ENCODE assay signal across 8 cellular contexts in the genomic region with DNA sequence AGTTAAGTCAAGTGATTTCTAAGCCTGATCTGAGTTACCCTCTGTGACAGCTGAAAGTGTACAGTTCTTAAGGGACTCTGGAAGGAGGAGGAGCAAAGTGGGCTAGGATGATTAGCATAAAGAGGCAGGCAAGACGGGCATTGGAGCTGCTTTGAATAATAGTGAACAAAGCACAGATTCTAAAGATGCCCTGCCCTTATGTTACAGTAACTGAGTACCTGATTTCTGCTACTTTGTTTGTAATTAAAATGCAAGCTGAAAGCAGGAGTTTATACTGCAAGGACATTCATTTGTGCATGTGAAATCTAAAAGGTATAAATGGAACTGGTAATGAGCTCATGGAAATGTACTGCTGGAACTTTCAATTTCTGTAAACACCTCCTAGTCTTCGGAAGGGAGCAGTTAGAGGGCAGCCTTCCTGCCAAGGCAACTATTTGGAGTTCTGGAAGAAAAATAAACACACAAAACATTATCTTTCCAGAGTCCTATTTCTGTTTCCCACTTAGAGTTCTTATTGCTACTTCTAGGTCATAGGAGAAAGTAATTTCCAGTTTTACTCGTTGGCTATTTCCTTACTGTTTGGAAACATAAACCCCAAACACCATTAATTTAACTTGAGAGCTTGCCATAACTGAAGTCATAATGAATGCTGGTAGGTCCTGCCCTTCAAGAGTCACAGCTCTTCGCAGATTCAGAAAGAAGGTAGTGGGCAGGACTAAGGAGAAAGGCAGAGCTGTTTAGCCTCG. TPM values are rescaled to one million over a fixed set of nuclear protein-coding genes. Genes with fewer than 3 reads are reported as not detected.
A peak's percentile ranks its signal among the peaks of the same experiment; 100 is the strongest.
DNase-seq lines count a peak whose midpoint lies in the region; ATAC-seq and TF ChIP-seq lines count a peak whose summit lies in the region.

A gene with protein sequence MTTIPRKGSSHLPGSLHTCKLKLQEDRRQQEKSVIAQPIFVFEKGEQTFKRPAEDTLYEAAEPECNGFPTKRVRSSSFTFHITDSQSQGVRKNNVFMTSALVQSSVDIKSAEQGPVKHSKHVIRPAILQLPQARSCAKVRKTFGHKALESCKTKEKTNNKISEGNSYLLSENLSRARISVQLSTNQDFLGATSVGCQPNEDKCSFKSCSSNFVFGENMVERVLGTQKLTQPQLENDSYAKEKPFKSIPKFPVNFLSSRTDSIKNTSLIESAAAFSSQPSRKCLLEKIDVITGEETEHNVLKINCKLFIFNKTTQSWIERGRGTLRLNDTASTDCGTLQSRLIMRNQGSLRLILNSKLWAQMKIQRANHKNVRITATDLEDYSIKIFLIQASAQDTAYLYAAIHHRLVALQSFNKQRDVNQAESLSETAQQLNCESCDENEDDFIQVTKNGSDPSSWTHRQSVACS (minus strand): TSS at position 45 of the 746 bp plus-strand sequence. CDS start 486 bp downstream, outside the sequence.

- H3K9me3 ChIP-seq in mucosa of descending colon (no peaks in the 10 kb centered on the region), aorta (ENCODE audit: control insufficient read depth, low read length) (no peaks in the 10 kb centered on the region)

- peak within 1 kb of the TSS; percentile 49 to 91 for H3K27ac ChIP-seq in aorta (ENCODE audit: low read depth in 1 of 2, low read length in 2 of 2)

- ATAC-seq in mucosa of descending colon = peak; percentile 86
- peak; percentile 86 for ATAC-seq in aorta (ENCODE audit: low FRiP score)
- ATAC-seq in HG02763 (IDR thresholded peaks at IDR 0.05; ENCODE audit: unreplicated experiment) = no peak

- peak; percentile 30 for DNase-seq in ELR (ENCODE audit: low read depth)
- DNase-seq in LoVo (ENCODE audit: low spot score) = peak; percentile 20
- DNase-seq in cerebellar cortex (ENCODE audit: low spot score) = peak; percentile 14
- peak in 1 of 3 donors; percentile 40 for DNase-seq in mucosa of descending colon
- DNase-seq in aorta = no peak
- no peak for DNase-seq in activated CD8-positive, alpha-beta memory T cell treated with anti-CD3 and anti-CD28 coated beads, Interleukin-2, amount 50 U/mL, for 4 hours
- no peak for DNase-seq in GM19240 (ENCODE audit: insufficient read length, low spot score)

- H3K4me1 ChIP-seq in mucosa of descending colon (ENCODE audit: low read depth) = peaks cover 7% of the 10 kb centered on the region
- H3K4me1 ChIP-seq in aorta (ENCODE audit: control insufficient read depth in 1 of 2, insufficient read depth in 2 of 2, low read length in 2 of 2) = peaks cover 5 to 6% of the 10 kb centered on the region in 2 donors

- 0 to 2% methylated on average over 5 of the region's 5 CpGs for WGBS in aorta, 2 donors

- no peaks in the 10 kb centered on the region for H3K27me3 ChIP-seq in aorta (ENCODE audit: control insufficient read depth in 1 of 2, insufficient read depth in 2 of 2, low read length in 1 of 2)

- H3K4me3 ChIP-seq in mucosa of descending colon (no peak within 1 kb of the TSS), aorta (ENCODE audit: low read length in 2 of 2) (peak within 1 kb of the TSS; percentile 56 to 84)

- intact Hi-C loops in mucosa of descending colon (cut with DNase I, micrococcal nuclease) = no loop called here
- intact Hi-C loops in aorta (cut with DNase I) = loop anchor here in 1 of 2 donors (5.0 to 10.0 kb wide), 2 partner anchors 35 to 57 kb away; a partner anchor contains a TSS

- H3K36me3 ChIP-seq in mucosa of descending colon (ENCODE audit: low read depth) (no peaks in the 10 kb centered on the region), aorta (ENCODE audit: control insufficient read depth in 1 of 2, insufficient read depth in 2 of 2, low read length in 1 of 2) (no peaks in the 10 kb centered on the region)

- no peak for TF ChIP-seq CTCF in mucosa of descending colon (IDR thresholded peaks at IDR 0.05)

RNA-seq across cellular contexts. Expression of the gene that starts here (rescaled TPM):
- total RNA-seq in mucosa of descending colon (1 to 10 TPM in 1 of 3 donors, under 1 TPM in 1, not detected in 1; 0.29 to 2.8 TPM), aorta (1 to 10 TPM; 4.5 to 4.9 TPM)
- polyA plus RNA-seq in aorta = 1 to 10 TPM; 6.3 to 8.1 TPM

Comparison
In these comparisons a context has a peak if more than half of its experiments do, and no peak if none do; other contexts are left out.
1. DNase-seq: peak in ELR (single experiment), LoVo (single experiment) and cerebellar cortex (single experiment); none in aorta (0 of 2), activated CD8-positive, alpha-beta memory T cell treated with anti-CD3 and anti-CD28 coated beads, Interleukin-2, amount 50 U/mL, for 4 hours (single experiment) and GM19240 (single experiment).